ENCODE assay signal across 2 cellular contexts in genomic region chr4:26140150-26140898, GRCh38.
TF ChIP-seq lines count a peak whose summit lies in the region.

No MANE protein-coding gene starts in this region.

TF ChIP-seq in IMR-90, 13 proteins besides CTCF, POLR2A, EP300 and RAD21 (continued from another document):
- TF ChIP-seq USF2 (IDR thresholded peaks at IDR 0.05; ENCODE audit: low read depth, low read length) (no peak), SMC3 (IDR thresholded peaks at IDR 0.05; ENCODE audit: low read depth, low read length) (no peak), BHLHE40 (IDR thresholded peaks at IDR 0.05; ENCODE audit: low read depth, low read length) (no peak), CHD1 (IDR thresholded peaks at IDR 0.05; ENCODE audit: low read depth, low read length) (no peak), MAZ (IDR thresholded peaks at IDR 0.05; ENCODE audit: borderline replicate concordance, low read depth, low read length) (no peak), RFX5 (IDR thresholded peaks at IDR 0.05; ENCODE audit: low read depth, low read length) (no peak)
TF ChIP-seq in IMR-90: peak in this region for 1.

TF ChIP-seq in GM12878, 131 proteins besides CTCF, POLR2A, EP300 and RAD21 (continued from another document):
- TF ChIP-seq NKRF (conservative IDR thresholded peaks at IDR 0.05), result no peak
- no peak for TF ChIP-seq NR2C2 (IDR thresholded peaks at IDR 0.05; ENCODE audit: borderline replicate concordance, control insufficient read depth, insufficient read length, low read depth)
- no peak for TF ChIP-seq HDAC6 (IDR thresholded peaks at IDR 0.05; ENCODE audit: unreplicated experiment)
- TF ChIP-seq GABPA (IDR thresholded peaks at IDR 0.05; ENCODE audit: low read depth), result no peak
